In genomic region chr1:110084226-110085078, GRCh38 we compare ENCODE assay signal across 8 cellular contexts. TPM values are rescaled to one million over a fixed set of nuclear protein-coding genes. Genes with fewer than 3 reads are reported as not detected.
DNase-seq lines count a peak whose midpoint lies in the region; ATAC-seq and TF ChIP-seq lines count a peak whose summit lies in the region.

No MANE protein-coding gene starts in this region.

- H3K9me3 ChIP-seq in right atrium auricular region: no peaks in the 10 kb centered on the region

- H3K36me3 ChIP-seq in right atrium auricular region: no peaks in the 10 kb centered on the region

- peaks cover 0 to 17% of the 10 kb centered on the region in 2 donors for H3K4me1 ChIP-seq in right atrium auricular region

- peak overlapping the region; percentile 48 to 71 for H3K4me3 ChIP-seq in right atrium auricular region

- intact Hi-C loops in posterior vena cava (cut with DNase I): no loop called here

- H3K27ac ChIP-seq in right atrium auricular region: peak overlapping the region; percentile 66 to 71

- H3K27me3 ChIP-seq in right atrium auricular region: no peaks in the 10 kb centered on the region

- TF ChIP-seq CTCF in right atrium auricular region (IDR thresholded peaks at IDR 0.05): peak in 1 of 2 donors; percentile 18

- ATAC-seq in HG02852 (IDR thresholded peaks at IDR 0.05; ENCODE audit: unreplicated experiment): peak; percentile 41
- no peak for ATAC-seq in SK-N-SH treated with all-trans-retinoic acid at 6 μM for 48 hours
- no peak for ATAC-seq in GM18870 (IDR thresholded peaks at IDR 0.05; ENCODE audit: unreplicated experiment)
- ATAC-seq in GM18520 (IDR thresholded peaks at IDR 0.05; ENCODE audit: unreplicated experiment): no peak

- DNase-seq in AG20443 (ENCODE audit: low spot score) (peak; percentile 72), right atrium auricular region (ENCODE audit: low spot score) (peak; percentile 59), posterior vena cava (ENCODE audit: low spot score) (peak; percentile 91)
- DNase-seq in activated naive CD4-positive, alpha-beta T cell treated with anti-CD3 and anti-CD28 coated beads, Interleukin-2, amount 50 U/mL, for 16 hours: peak; percentile 34

TF ChIP-seq in SK-N-SH treated with all-trans-retinoic acid at 6 μM for 48 hours, 23 proteins besides CTCF, POLR2A, EP300 and RAD21:
- no peak for TF ChIP-seq ZNF8 (CRISPR knock-in tag; IDR thresholded peaks at IDR 0.05)
- TF ChIP-seq ZFP30 (CRISPR knock-in tag; IDR thresholded peaks at IDR 0.05): no peak
- no peak for TF ChIP-seq SNAI2 (CRISPR knock-in tag; IDR thresholded peaks at IDR 0.05)
- TF ChIP-seq ZNF565 (CRISPR knock-in tag; conservative IDR thresholded peaks at IDR 0.05; ENCODE audit: low read depth): no peak
- no peak for TF ChIP-seq CSDC2 (CRISPR knock-in tag; IDR thresholded peaks at IDR 0.05)
- TF ChIP-seq OSR1 (CRISPR knock-in tag; IDR thresholded peaks at IDR 0.05): no peak
- no peak for TF ChIP-seq ZC3H10 (CRISPR knock-in tag; IDR thresholded peaks at IDR 0.05)
- no peak for TF ChIP-seq TOX (CRISPR knock-in tag; IDR thresholded peaks at IDR 0.05; ENCODE audit: borderline replicate concordance)
- TF ChIP-seq CREB5 (CRISPR knock-in tag; IDR thresholded peaks at IDR 0.05; ENCODE audit: low read depth): no peak
- TF ChIP-seq GLIS3 (CRISPR knock-in tag; IDR thresholded peaks at IDR 0.05): no peak
- TF ChIP-seq CSRNP3 (CRISPR knock-in tag; IDR thresholded peaks at IDR 0.05): no peak
- TF ChIP-seq ZFP3 (CRISPR knock-in tag; IDR thresholded peaks at IDR 0.05): no peak
- no peak for TF ChIP-seq ARNTL (CRISPR knock-in tag; IDR thresholded peaks at IDR 0.05; ENCODE audit: borderline replicate concordance, low read depth)
- TF ChIP-seq ESRRG (CRISPR knock-in tag; IDR thresholded peaks at IDR 0.05): no peak
- no peak for TF ChIP-seq BACH2 (CRISPR knock-in tag; IDR thresholded peaks at IDR 0.05; ENCODE audit: borderline replicate concordance)
- no peak for TF ChIP-seq TCF4 (CRISPR knock-in tag; IDR thresholded peaks at IDR 0.05; ENCODE audit: borderline replicate concordance)
- no peak for TF ChIP-seq ISL1 (CRISPR knock-in tag; IDR thresholded peaks at IDR 0.05)

RNA-seq across cellular contexts. Expression of gene ALX3, which starts 14.0 kb away (rescaled TPM):
- total RNA-seq in right atrium auricular region (not detected), posterior vena cava (not detected)

RNA-seq across cellular contexts. Expression of gene UBL4B, which starts 27.8 kb away (rescaled TPM):
- total RNA-seq in right atrium auricular region (not detected), posterior vena cava (under 1 TPM in 1 of 2 donors, not detected in 1; 0.19 TPM)

RNA-seq across cellular contexts. Expression of gene STRIP1, which starts 50.0 kb away (rescaled TPM):
- 10 to 100 TPM; 14.6 to 19.1 TPM for total RNA-seq in right atrium auricular region
- 10 to 100 TPM; 27.2 to 29.8 TPM for total RNA-seq in posterior vena cava

Comparison
In these comparisons a context has a peak if more than half of its experiments do, and no peak if none do; other contexts are left out.
1. DNase-seq: peak in every context shown above with its lines; median percentile 91 in posterior vena cava; 72 in AG20443; 59 in right atrium auricular region; 34 in activated naive CD4-positive, alpha-beta T cell treated with anti-CD3 and anti-CD28 coated beads, Interleukin-2, amount 50 U/mL, for 16 hours.